1 cellular context compared by ENCODE assay signal in the genomic region with DNA sequence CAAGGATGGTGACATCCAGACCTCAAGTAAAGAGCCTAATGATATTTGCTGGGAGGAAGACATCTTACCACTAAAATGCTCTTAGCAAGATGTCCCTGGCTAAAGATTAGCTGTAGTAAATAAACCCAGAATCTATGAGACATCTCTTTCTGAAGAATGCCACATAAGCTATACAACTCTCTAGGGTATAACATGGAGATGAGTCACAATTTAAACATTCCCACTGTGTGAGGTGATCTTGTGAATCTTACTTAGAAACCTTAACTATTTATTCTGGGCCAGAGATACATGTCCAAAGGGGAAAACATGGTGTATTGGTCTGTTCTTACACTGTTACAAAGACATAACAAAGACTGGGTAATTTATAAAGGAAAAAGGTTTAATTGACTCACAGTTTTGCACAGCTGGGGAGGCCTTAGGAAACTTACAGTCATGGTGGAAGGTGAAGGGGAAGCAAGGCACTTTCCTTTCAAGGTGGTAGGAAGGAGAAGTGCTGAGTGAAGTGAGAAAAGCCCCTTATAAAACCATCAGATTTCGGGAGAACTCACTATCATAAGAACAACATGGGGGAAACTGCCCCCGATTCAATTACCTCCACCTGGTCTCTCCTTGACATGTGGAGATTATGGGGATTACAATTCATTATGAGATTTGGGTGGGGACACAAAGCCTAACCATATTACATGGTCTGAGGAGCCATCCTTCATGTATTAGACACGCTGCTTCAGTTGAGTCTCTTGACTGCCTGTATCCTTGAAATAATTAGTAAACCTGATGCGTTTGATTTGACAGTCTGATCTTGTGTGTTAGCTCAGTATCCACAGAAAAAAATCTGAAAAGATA.
A peak's percentile ranks its signal among the peaks of the same experiment; 100 is the strongest.
TF ChIP-seq lines count a peak whose summit lies in the region.

No MANE protein-coding gene starts in this region.

TF ChIP-seq in IMR-90, 13 proteins besides CTCF, POLR2A, EP300 and RAD21:
- TF ChIP-seq MAFK (IDR thresholded peaks at IDR 0.05; ENCODE audit: low read depth, low read length) (peak; percentile 59), CHD1 (IDR thresholded peaks at IDR 0.05; ENCODE audit: low read depth, low read length) (no peak), FOS (IDR thresholded peaks at IDR 0.05; ENCODE audit: low read depth, low read length) (peak; percentile 88), SMC3 (IDR thresholded peaks at IDR 0.05; ENCODE audit: low read depth, low read length) (no peak)
